In genomic region chr17:39753514-39754160, GRCh38 we compare ENCODE assay signal across 8 cellular contexts. TPM values are rescaled to one million over a fixed set of nuclear protein-coding genes. Genes with fewer than 3 reads are reported as not detected.
DNase-seq lines count a peak whose midpoint lies in the region; ATAC-seq and TF ChIP-seq lines count a peak whose summit lies in the region.

No MANE protein-coding gene starts in this region.

- H2BK20ac ChIP-seq in H9 (ENCODE audit: low read depth, low read length, poor library complexity, severe bottlenecking), result no peak overlapping the region

- no CpG with 5 or more reads among the region's 55 CpGs for WGBS in H9 (ENCODE audit: extremely low coverage, insufficient read length, low lambda C conversion rate)

- H3K4me1 ChIP-seq in H9 (ENCODE audit: insufficient read depth, low read length), result peaks cover 2% of the 10 kb centered on the region; the same call in 1 of the 2 replicates

- no peak overlapping the region for H4K91ac ChIP-seq in H9 (ENCODE audit: insufficient read length, low read depth, low read length)

- H3K56ac ChIP-seq in H9 (ENCODE audit: insufficient read length, low read depth, low read length), result no peak overlapping the region

- no peak overlapping the region for H3T11ph ChIP-seq in H9 (ENCODE audit: low read length)

- H3K27me3 ChIP-seq in H9 (ENCODE audit: insufficient read depth, low read length) (no peaks in the 10 kb centered on the region), MG63 (no peaks in the 10 kb centered on the region)

- H3K9me3 ChIP-seq in H9 (ENCODE audit: control insufficient read depth, low read depth, low read length) (no peaks in the 10 kb centered on the region), MG63 (no peaks in the 10 kb centered on the region)

- H3K18ac ChIP-seq in H9 (ENCODE audit: insufficient read length, low read depth, low read length), result peak overlapping the region; percentile 45

- ATAC-seq in activated T-cell treated with anti-CD3 and anti-CD28 coated beads, Interleukin-2, amount 50 U/mL, for 72 hours (replicated peaks in 1 of 2), result peak; percentile 21 to 27

- peak overlapping the region; percentile 67 for H3K4me3 ChIP-seq in MG63

- peaks cover 2% of the 10 kb centered on the region for H4K20me1 ChIP-seq in H9 (ENCODE audit: control insufficient read depth, insufficient read depth, insufficient read length)

- H3K27ac ChIP-seq in 22Rv1 (peak overlapping the region; percentile 72), H9 (ENCODE audit: insufficient read length, low read depth, low read length) (no peak overlapping the region)

- intact Hi-C loops in head of caudate nucleus (cut with DNase I), result loop anchor here (2.0 kb wide), 1 partner anchor 133 kb away; no protein-coding TSS in a partner anchor
- intact Hi-C loops in posterior cingulate gyrus (cut with DNase I), result loop anchor here (2.0 to 10.0 kb wide), 4 partner anchors 116 to 226 kb away; partner anchors contain the start of genes LRRC3C, ORMDL3 and STARD3

- peaks cover 0 to 3% (median 0%) of the 10 kb centered on the region in 3 experiments; a peak in 1 of 7 replicates for H3K36me3 Mint-ChIP-seq in H9 (ENCODE audit: insufficient read depth in 1 of 3, low read depth in 3 of 3)
- H3K36me3 Mint-ChIP-seq in activated T-cell treated with anti-CD3 and anti-CD28 coated beads, Interleukin-2, amount 50 U/mL, for 72 hours (ENCODE audit: insufficient read depth in 2 of 2), result no peaks in the 10 kb centered on the region

- H3K4me2 ChIP-seq in H9 (ENCODE audit: insufficient read depth, insufficient read length, low read length), result peak overlapping the region; percentile 50

- H2AFZ ChIP-seq in H9 (ENCODE audit: low read length), result no peak overlapping the region

- no peak overlapping the region for H2BK5ac ChIP-seq in H9 (ENCODE audit: insufficient read length, low read length)

- H3K9me3 Mint-ChIP-seq in H9, result no peaks in the 10 kb centered on the region; a peak in 1 of 5 replicates
- no peaks in the 10 kb centered on the region for H3K9me3 Mint-ChIP-seq in activated T-cell treated with anti-CD3 and anti-CD28 coated beads, Interleukin-2, amount 50 U/mL, for 72 hours

- H2AK5ac ChIP-seq in H9 (ENCODE audit: insufficient read length, low read length), result no peak overlapping the region

- H3K4ac ChIP-seq in H9 (ENCODE audit: low read depth, low read length), result no peak overlapping the region

- peak overlapping the region; percentile 15; the same call in 1 of the 2 replicates for H3K14ac ChIP-seq in H9 (ENCODE audit: insufficient read depth, low read length)

- no peak overlapping the region for H2BK12ac ChIP-seq in H9 (ENCODE audit: insufficient read length, low read depth, low read length)

- H4K5ac ChIP-seq in H9 (ENCODE audit: insufficient read length, low read depth, low read length), result no peak overlapping the region

- H3K36me3 ChIP-seq in MG63, result no peaks in the 10 kb centered on the region

- no peak overlapping the region for H2BK15ac ChIP-seq in H9 (ENCODE audit: low read depth, low read length)

- peaks cover 3% of the 10 kb centered on the region for H3K23me2 ChIP-seq in H9 (ENCODE audit: insufficient read length, low read depth, low read length, poor library complexity, severe bottlenecking)

- H2BK120ac ChIP-seq in H9 (ENCODE audit: low read depth, low read length, poor library complexity, severe bottlenecking), result no peak overlapping the region

- no peak overlapping the region for H3K23ac ChIP-seq in H9 (ENCODE audit: insufficient read length, low read depth, low read length)

- peaks cover 54 to 58% of the 10 kb centered on the region in 2 experiments for H3K4me1 Mint-ChIP-seq in H9
- peaks cover 64% of the 10 kb centered on the region for H3K4me1 Mint-ChIP-seq in activated T-cell treated with anti-CD3 and anti-CD28 coated beads, Interleukin-2, amount 50 U/mL, for 72 hours (ENCODE audit: low read depth)

- no peaks in the 10 kb centered on the region for H3K79me2 ChIP-seq in H9 (ENCODE audit: insufficient read depth, low read length)

- H4K8ac ChIP-seq in H9 (replicated peaks; ENCODE audit: insufficient read length, low read depth, low read length), result no peak overlapping the region

- DNase-seq in GDM1 (lab: John Stamatoyannopoulos, UW) (peak; percentile 82), H9 (peak; percentile 57), MG63 (peak; percentile 47), head of caudate nucleus (peak in 28 of 42 donors; percentile 23 to 71 (median 46)), posterior cingulate gyrus (peak in 6 of 10 donors; percentile 7 to 88 (median 56)), A172 (ENCODE audit: low spot score) (no peak)
- DNase-seq in activated T-cell treated with anti-CD3 and anti-CD28 coated beads, Interleukin-2, amount 50 U/mL, for 72 hours, result peak; percentile 74 to 78

- H3K27ac Mint-ChIP-seq in H9, result no peak overlapping the region; a peak in 1 of 7 replicates
- H3K27ac Mint-ChIP-seq in activated T-cell treated with anti-CD3 and anti-CD28 coated beads, Interleukin-2, amount 50 U/mL, for 72 hours, result peak overlapping the region; percentile 97

- no peak for TF ChIP-seq CTCF in 22Rv1 (IDR thresholded peaks at IDR 0.05)
- no peak for TF ChIP-seq CTCF in H9 (conservative IDR thresholded peaks at IDR 0.05)

- H3K4me3 Mint-ChIP-seq in H9, result peak overlapping the region; percentile 55 to 78
- peak overlapping the region; percentile 78 to 84 for H3K4me3 Mint-ChIP-seq in activated T-cell treated with anti-CD3 and anti-CD28 coated beads, Interleukin-2, amount 50 U/mL, for 72 hours

- peaks cover 22% of the 10 kb centered on the region for H3K27me3 Mint-ChIP-seq in H9 (ENCODE audit: low read depth)
- no peaks in the 10 kb centered on the region for H3K27me3 Mint-ChIP-seq in activated T-cell treated with anti-CD3 and anti-CD28 coated beads, Interleukin-2, amount 50 U/mL, for 72 hours (ENCODE audit: low read depth)

- no peaks in the 10 kb centered on the region for H3K79me1 ChIP-seq in H9 (ENCODE audit: insufficient read depth, low read depth, low read length, poor library complexity, severe bottlenecking)

- no peak overlapping the region for H3K9ac ChIP-seq in H9 (ENCODE audit: extremely low read depth, insufficient read length, low read length)

RNA-seq across cellular contexts. Expression of gene GRB7, which starts 15.9 kb away (rescaled TPM):
- 50.6 and 55.0 TPM in 2 replicates for total RNA-seq in H9 (2021)
- not detected in 2 replicates for total RNA-seq in MG63 (2014; rRNA removed; shearing (Covaris generic); ENCODE audit: low replicate concordance)
- 1 to 10 TPM; 3.5 to 6.0 TPM for total RNA-seq in activated T-cell treated with anti-CD3 and anti-CD28 coated beads, Interleukin-2, amount 50 U/mL, for 72 hours
- total RNA-seq in A172 (2014; rRNA removed; shearing (Covaris generic)), result 0.40 and 0.72 TPM in 2 replicates

RNA-seq across cellular contexts. Expression of gene MIEN1, which starts 23.3 kb away (rescaled TPM):
- 45.2 and 50.8 TPM in 2 replicates for total RNA-seq in H9 (2021)
- total RNA-seq in MG63 (2014; rRNA removed; shearing (Covaris generic); ENCODE audit: low replicate concordance), result 53.8 and 75.4 TPM in 2 replicates
- total RNA-seq in activated T-cell treated with anti-CD3 and anti-CD28 coated beads, Interleukin-2, amount 50 U/mL, for 72 hours, result 10 to 100 TPM; 39.4 to 40.1 TPM
- 109 and 111 TPM in 2 replicates for total RNA-seq in A172 (2014; rRNA removed; shearing (Covaris generic))

RNA-seq across cellular contexts. Expression of gene ERBB2, which starts 53.8 kb away (rescaled TPM):
- 216 and 217 TPM in 2 replicates for total RNA-seq in H9 (2021)
- 19.8 and 30.8 TPM in 2 replicates for total RNA-seq in MG63 (2014; rRNA removed; shearing (Covaris generic); ENCODE audit: low replicate concordance)
- total RNA-seq in activated T-cell treated with anti-CD3 and anti-CD28 coated beads, Interleukin-2, amount 50 U/mL, for 72 hours, result 10 to 100 TPM in 1 of 2 donors, 1 to 10 TPM in 1; 8.2 to 12.1 TPM
- total RNA-seq in A172 (2014; rRNA removed; shearing (Covaris generic)), result 43.3 and 43.6 TPM in 2 replicates
